Comparison of ENCODE assay signal across 8 cellular contexts in the genomic region with DNA sequence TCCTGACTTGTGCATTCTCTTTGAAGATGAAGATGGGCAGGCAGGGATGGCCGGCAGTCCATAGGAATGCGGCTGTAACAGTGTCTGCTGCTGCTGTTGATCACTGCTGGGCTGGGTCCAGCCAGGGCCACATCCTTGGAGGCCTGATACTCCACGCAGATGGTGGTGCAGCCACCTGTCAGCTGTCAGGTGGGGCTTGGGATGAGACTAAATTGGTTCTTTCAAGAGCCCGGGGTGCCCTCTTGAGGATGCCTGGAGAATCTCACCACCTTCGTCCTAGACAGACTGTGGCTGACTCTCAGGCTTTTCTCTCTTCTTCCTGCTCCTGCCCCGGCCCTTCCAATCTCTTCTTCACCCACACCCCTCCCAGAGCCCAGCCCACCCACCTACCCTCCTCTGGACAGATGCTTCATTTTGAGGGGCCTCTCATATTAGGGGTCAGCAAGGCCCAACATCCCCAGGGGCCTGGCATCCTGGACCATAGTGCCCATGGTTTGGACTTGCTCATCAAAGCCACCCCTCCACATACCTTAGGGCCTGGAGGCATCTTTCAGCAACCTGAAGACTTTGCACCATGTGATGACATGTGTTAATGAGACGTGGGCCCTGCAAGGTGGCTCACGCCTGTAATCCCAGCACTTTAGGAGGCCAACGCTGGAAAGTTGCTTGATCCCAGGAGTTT. TPM values are rescaled to one million over a fixed set of nuclear protein-coding genes. Genes with fewer than 3 reads are reported as not detected.
DNase-seq lines count a peak whose midpoint lies in the region; ATAC-seq lines count a peak whose summit lies in the region.

No MANE protein-coding gene starts in this region.

- H3K4me3 Mint-ChIP-seq in activated T-cell treated with anti-CD3 and anti-CD28 coated beads, Interleukin-2, amount 50 U/mL, for 72 hours = no peak overlapping the region

- peak; percentile 88 to 89 for ATAC-seq in activated T-cell treated with anti-CD3 and anti-CD28 coated beads, Interleukin-2, amount 50 U/mL, for 72 hours (replicated peaks in 1 of 2)
- ATAC-seq in GM18870 (IDR thresholded peaks at IDR 0.05; ENCODE audit: unreplicated experiment) (no peak), GM19463 (IDR thresholded peaks at IDR 0.05; ENCODE audit: unreplicated experiment) (no peak)

- no peaks in the 10 kb centered on the region for H3K27me3 Mint-ChIP-seq in activated T-cell treated with anti-CD3 and anti-CD28 coated beads, Interleukin-2, amount 50 U/mL, for 72 hours (ENCODE audit: low read depth)

- DNase-seq in DMS 273 treated with DMSO at 0.1 percent for 48 hours (lab: John Stamatoyannopoulos, UW) (peak; percentile 35), HuH-7.5 (ENCODE audit: low spot score) (peak; percentile 83), OCI-M1 (lab: John Stamatoyannopoulos, UW) (peak; percentile 46), glomerular endothelial cell (ENCODE audit: extremely low read depth, low read depth, low spot score) (peak; percentile 20), renal cortical epithelial cell (ENCODE audit: low read depth) (peak; percentile 33)
- DNase-seq in activated T-cell treated with anti-CD3 and anti-CD28 coated beads, Interleukin-2, amount 50 U/mL, for 72 hours = peak; percentile 61 to 66

- H3K4me1 Mint-ChIP-seq in activated T-cell treated with anti-CD3 and anti-CD28 coated beads, Interleukin-2, amount 50 U/mL, for 72 hours (ENCODE audit: low read depth) = peaks cover 4% of the 10 kb centered on the region

- H3K27ac Mint-ChIP-seq in activated T-cell treated with anti-CD3 and anti-CD28 coated beads, Interleukin-2, amount 50 U/mL, for 72 hours = no peak overlapping the region

- no peaks in the 10 kb centered on the region for H3K36me3 Mint-ChIP-seq in activated T-cell treated with anti-CD3 and anti-CD28 coated beads, Interleukin-2, amount 50 U/mL, for 72 hours (ENCODE audit: insufficient read depth in 2 of 2)

- H3K9me3 Mint-ChIP-seq in activated T-cell treated with anti-CD3 and anti-CD28 coated beads, Interleukin-2, amount 50 U/mL, for 72 hours = no peaks in the 10 kb centered on the region

RNA-seq across cellular contexts. Expression of gene OSBPL7, which starts 19.1 kb away (rescaled TPM):
- total RNA-seq in activated T-cell treated with anti-CD3 and anti-CD28 coated beads, Interleukin-2, amount 50 U/mL, for 72 hours = 10 to 100 TPM; 23.9 to 24.9 TPM
- total RNA-seq in glomerular endothelial cell (11.1 and 14.4 TPM in 2 replicates), renal cortical epithelial cell (6.6 and 11.3 TPM in 2 replicates)

RNA-seq across cellular contexts. Expression of gene MRPL10, which starts 28.9 kb away (rescaled TPM):
- 10 to 100 TPM; 81.7 to 83.5 TPM for total RNA-seq in activated T-cell treated with anti-CD3 and anti-CD28 coated beads, Interleukin-2, amount 50 U/mL, for 72 hours
- total RNA-seq in glomerular endothelial cell (29.8 and 50.5 TPM in 2 replicates), renal cortical epithelial cell (21.0 and 25.4 TPM in 2 replicates)

RNA-seq across cellular contexts. Expression of gene LRRC46, which starts 29.0 kb away (rescaled TPM):
- total RNA-seq in activated T-cell treated with anti-CD3 and anti-CD28 coated beads, Interleukin-2, amount 50 U/mL, for 72 hours = under 1 TPM; 0.46 to 0.83 TPM
- 0.24 TPM in 1 of 2 replicates, not detected in the other for total RNA-seq in glomerular endothelial cell
- total RNA-seq in renal cortical epithelial cell = 0.45 TPM in 1 of 2 replicates, not detected in the other

RNA-seq across cellular contexts. Expression of gene SCRN2, which starts 38.6 kb away (rescaled TPM):
- 10 to 100 TPM; 16.1 to 17.6 TPM for total RNA-seq in activated T-cell treated with anti-CD3 and anti-CD28 coated beads, Interleukin-2, amount 50 U/mL, for 72 hours
- total RNA-seq in glomerular endothelial cell = 27.8 and 35.9 TPM in 2 replicates
- 21.3 and 50.4 TPM in 2 replicates for total RNA-seq in renal cortical epithelial cell

RNA-seq across cellular contexts. Expression of gene SP6, which starts 48.5 kb away (rescaled TPM):
- total RNA-seq in activated T-cell treated with anti-CD3 and anti-CD28 coated beads, Interleukin-2, amount 50 U/mL, for 72 hours = under 1 TPM; 0.12 to 0.28 TPM
- total RNA-seq in glomerular endothelial cell (0.48 and 1.6 TPM in 2 replicates), renal cortical epithelial cell (0.87 and 1.2 TPM in 2 replicates)

Comparison
In these comparisons a context has a peak if more than half of its experiments do, and no peak if none do; other contexts are left out.
1. DNase-seq: peak in every context shown above with its lines; median percentile 83 in HuH-7.5; 64 in activated T-cell treated with anti-CD3 and anti-CD28 coated beads, Interleukin-2, amount 50 U/mL, for 72 hours; 46 in OCI-M1; 35 in DMS 273 treated with DMSO at 0.1 percent for 48 hours; 33 in renal cortical epithelial cell; 20 in glomerular endothelial cell.
2. ATAC-seq: peak in activated T-cell treated with anti-CD3 and anti-CD28 coated beads, Interleukin-2, amount 50 U/mL, for 72 hours (2 of 2); none in GM18870 (single experiment) and GM19463 (single experiment).